In the genomic region with DNA sequence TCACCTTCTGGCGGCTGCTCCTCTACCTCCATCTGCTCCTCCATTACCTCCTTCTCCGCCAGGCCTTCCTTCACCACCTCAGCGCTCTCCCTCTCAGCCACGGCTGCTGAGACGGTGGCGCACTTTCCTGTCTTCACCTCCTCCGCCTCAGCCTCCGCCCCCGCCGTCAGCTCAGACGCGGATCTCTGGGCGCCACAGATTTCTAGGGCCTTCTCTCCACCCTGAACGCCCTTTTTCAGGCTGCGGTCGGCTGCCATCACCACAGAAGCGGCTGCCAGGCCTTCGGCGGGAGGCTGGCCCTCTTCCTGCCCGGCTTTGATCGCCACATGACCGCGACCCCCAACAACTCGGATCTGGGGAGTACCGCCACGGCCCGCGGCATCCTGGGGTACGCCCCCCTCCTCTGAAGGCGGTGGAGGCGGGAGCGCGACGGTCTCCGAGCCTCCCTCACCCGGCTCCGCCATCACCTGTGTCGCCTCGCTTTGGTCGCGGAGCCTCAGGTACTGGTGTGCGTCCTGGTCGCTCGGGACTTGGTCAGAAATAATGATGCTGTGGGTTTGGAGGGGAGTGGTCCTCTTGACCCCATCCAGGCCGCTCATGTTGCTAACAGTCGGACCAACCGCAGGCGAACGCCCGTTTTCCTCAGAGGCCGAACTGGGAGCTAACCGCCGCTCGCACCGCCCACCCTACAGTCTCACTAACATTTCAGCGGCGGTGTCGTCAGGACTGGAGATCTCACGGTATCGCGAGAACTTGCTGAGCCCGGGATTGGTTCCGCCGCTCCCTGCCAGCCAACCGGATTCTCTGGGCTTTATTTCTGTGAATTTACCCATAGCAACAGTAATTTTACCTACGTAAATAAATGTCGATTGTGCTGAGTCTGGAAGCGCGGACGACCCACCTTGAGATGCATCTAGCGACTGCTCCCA, we compare ENCODE assay signal across 8 cellular contexts. TPM values are rescaled to one million over a fixed set of nuclear protein-coding genes. Genes with fewer than 3 reads are reported as not detected.
A peak's percentile ranks its signal among the peaks of the same experiment; 100 is the strongest.
DNase-seq lines count a peak whose midpoint lies in the region; ATAC-seq, FAIRE-seq and TF ChIP-seq lines count a peak whose summit lies in the region.

A gene (minus strand): TSS at position 699 of the 929 bp plus-strand sequence. CDS start 100 bp downstream, at position 599.

- intact Hi-C loops in body of pancreas (cut with DNase I): loop anchor here (10.0 kb wide), 1 partner anchor 245 kb away; no protein-coding TSS in a partner anchor
- intact Hi-C loops in sciatic nerve (cut with DNase I): loop anchor here (5.0 kb wide), 1 partner anchor 293 kb away; a partner anchor contains a TSS

- no peaks in the 10 kb centered on the region for H3K27me3 ChIP-seq in body of pancreas

- H3K27ac ChIP-seq in body of pancreas: peak within 1 kb of the TSS; percentile 95 to 99 (median 98)

- H3K9me3 ChIP-seq in body of pancreas: no peaks in the 10 kb centered on the region

- peaks cover 47% of the 10 kb centered on the region for H3K4me1 ChIP-seq in body of pancreas

- peak in 1 of 7 experiments; percentile 8 for TF ChIP-seq CTCF in body of pancreas (IDR thresholded peaks at IDR 0.05)

- DNase-seq in 8988T (peak; percentile 60), NCI-H2107 treated with DMSO at 0.1 percent for 48 hours (lab: John Stamatoyannopoulos, UW; ENCODE audit: unreplicated experiment) (peak; percentile 93), body of pancreas (peak; percentile 96 to 98 (median 98)), iPS DF 19.7 (ENCODE audit: low read depth, low spot score) (peak; percentile 87), sciatic nerve (ENCODE audit: low spot score) (peak; percentile 98)

- ATAC-seq in GM18520 (IDR thresholded peaks at IDR 0.05; ENCODE audit: unreplicated experiment): peak; percentile 85
- peak; percentile 94 for ATAC-seq in HG03064 (IDR thresholded peaks at IDR 0.05; ENCODE audit: low read depth, unreplicated experiment)
- peak; percentile 98 for ATAC-seq in body of pancreas
- peak; percentile 99 for ATAC-seq in sciatic nerve

- peak; percentile 83 for FAIRE-seq in TTC549 (lab: Jason Lieb, UNC)

- peak within 1 kb of the TSS; percentile 79 to 89 for H3K4me3 ChIP-seq in body of pancreas

- no peaks in the 10 kb centered on the region for H3K36me3 ChIP-seq in body of pancreas (replicated peaks in 1 of 2; ENCODE audit: insufficient read depth in 1 of 2, low read depth in 2 of 2)

- WGBS in body of pancreas, 2 donors: 0% methylated on average over 38 to 71 of the region's 71 CpGs

- peak; percentile 97 to 99 (median 99) for TF ChIP-seq POLR2A in body of pancreas (IDR thresholded peaks at IDR 0.05)

RNA-seq across cellular contexts. Expression of the gene that starts here (rescaled TPM):
- total RNA-seq in body of pancreas (10 to 100 TPM; 44.1 to 45.2 TPM), sciatic nerve (71.8 TPM)

Comparison
In these comparisons a context has a peak if more than half of its experiments do, and no peak if none do; other contexts are left out.
1. Peak in every context shown above with its lines: DNase-seq, ATAC-seq, H3K4me3 ChIP-seq and H3K27ac ChIP-seq.